In the genomic region with DNA sequence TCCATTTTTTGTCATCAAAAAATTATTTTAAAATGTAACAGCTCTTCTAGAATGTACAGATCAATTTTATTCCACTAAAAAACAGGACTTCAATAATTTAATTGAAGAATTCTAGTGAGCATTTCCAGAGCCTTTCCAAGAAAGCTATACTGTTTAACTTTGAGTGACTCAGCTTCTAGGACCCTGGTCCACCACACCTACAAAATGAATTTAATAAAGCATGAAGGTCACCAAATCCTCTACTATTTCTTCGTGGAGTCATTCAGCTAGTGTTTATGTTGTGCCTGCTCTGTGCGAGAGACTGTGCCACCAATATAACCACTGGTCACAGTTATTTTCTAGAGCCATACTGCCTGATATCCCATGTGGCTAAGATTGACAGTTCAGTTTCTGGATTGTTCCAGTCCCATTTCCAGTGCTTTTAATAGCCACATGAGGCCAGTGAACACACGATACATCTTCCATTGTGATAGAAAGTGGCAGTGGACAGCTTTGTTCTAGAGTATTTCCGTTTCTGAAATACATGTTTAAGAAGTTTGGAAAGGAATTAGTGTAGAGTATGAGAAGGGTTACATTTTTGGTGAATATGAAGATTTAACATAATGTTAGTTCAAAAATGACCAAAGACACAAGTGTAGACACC, we compare ENCODE assay signal across 22 cellular contexts.
A peak's percentile ranks its signal among the peaks of the same experiment; 100 is the strongest.
DNase-seq lines count a peak whose midpoint lies in the region; ATAC-seq and TF ChIP-seq lines count a peak whose summit lies in the region.
"Had no signal": no experiment of that assay in that cellular context is flagged by ENCODE, and none has a peak within 500 bp of the region (broad histone marks: within the 10 kb centered on the region; RNA-seq: fewer than 3 reads in every experiment).

No MANE protein-coding gene starts in this region.

- H3K36me3 Mint-ChIP-seq in brain (peaks cover 54% of the 10 kb centered on the region), nephron (ENCODE audit: low read depth) (peaks cover 26% of the 10 kb centered on the region)

- no peak for TF ChIP-seq CTCF in brain (conservative IDR thresholded peaks at IDR 0.05)
- TF ChIP-seq CTCF in nephron (IDR thresholded peaks at IDR 0.05; ENCODE audit: unreplicated experiment in 3 of 3), result no peak
- TF ChIP-seq CTCF in thyroid gland (IDR thresholded peaks at IDR 0.05), result no peak

- H3K4me3 ChIP-seq in thyroid gland (replicated peaks in 1 of 3) (no peak overlapping the region), Karpas-422 (ENCODE audit: low read length) (no peak overlapping the region)

- no peaks in the 10 kb centered on the region for H3K27me3 ChIP-seq in thyroid gland
- H3K27me3 ChIP-seq in Karpas-422 (ENCODE audit: low read length), result no peaks in the 10 kb centered on the region

- no peaks in the 10 kb centered on the region for H3K36me3 ChIP-seq in thyroid gland
- H3K36me3 ChIP-seq in Karpas-422 (ENCODE audit: insufficient read depth, low read length), result peaks cover 8% of the 10 kb centered on the region; the same call in 1 of the 2 replicates

- no peaks in the 10 kb centered on the region for H3K27me3 Mint-ChIP-seq in brain
- no peaks in the 10 kb centered on the region for H3K27me3 Mint-ChIP-seq in nephron (ENCODE audit: low read depth)
- H3K27me3 Mint-ChIP-seq: B cell; CD4-positive, CD25-positive, alpha-beta regulatory T cell had no signal

- no peaks in the 10 kb centered on the region for H3K79me2 ChIP-seq in Karpas-422 (ENCODE audit: low read length)

- ATAC-seq in sciatic nerve, result no peak

- DNase-seq in DMS53 (lab: John Stamatoyannopoulos, UW), result peak; percentile 18
- DNase-seq in DMS53 treated with DMSO at 0.1 percent for 48 hours (lab: John Stamatoyannopoulos, UW; ENCODE audit: unreplicated experiment), result no peak
- no peak for DNase-seq in thyroid gland
- DNase-seq in Karpas-422, result no peak
- no peak for DNase-seq in sciatic nerve (ENCODE audit: low spot score)
- no peak for DNase-seq in activated CD4-positive, alpha-beta T cell treated with anti-CD3 and anti-CD28 coated beads for 4 hours
- DNase-seq: 8988T; CD4-positive, CD25-positive, alpha-beta regulatory T cell; COR-L47; GF-D8; H7; NCI-H1105 treated with DMSO at 0.1 percent for 48 hours; NCI-H187; NCI-H2227 treated with DMSO at 0.1 percent for 48 hours; NCI-H510A treated with DMSO at 0.1 percent for 48 hours; NCI-H774; OCI-M1; SIG-M5 had no signal

- H3K4me3 Mint-ChIP-seq in brain (no peak overlapping the region), nephron (no peak overlapping the region)
- H3K4me3 Mint-ChIP-seq: B cell; CD4-positive, CD25-positive, alpha-beta regulatory T cell had no signal

- H3K27ac Mint-ChIP-seq in brain (peak overlapping the region; percentile 15 to 91 (median 66)), nephron (peak overlapping the region; percentile 48 to 91 (median 73))
- H3K27ac Mint-ChIP-seq: B cell; CD4-positive, CD25-positive, alpha-beta regulatory T cell had no signal

- H3K9me2 ChIP-seq in Karpas-422 (replicated peaks; ENCODE audit: insufficient read depth, low read length), result no peaks in the 10 kb centered on the region

- H3K4me1 Mint-ChIP-seq in brain, result peaks cover 49% of the 10 kb centered on the region
- peaks cover 32% of the 10 kb centered on the region for H3K4me1 Mint-ChIP-seq in nephron
- H3K4me1 Mint-ChIP-seq: B cell had no signal

- no peak overlapping the region for H3K4me2 ChIP-seq in Karpas-422 (ENCODE audit: low read depth, low read length, poor library complexity, severe bottlenecking)

- no peak for TF ChIP-seq POLR2A in thyroid gland (IDR thresholded peaks at IDR 0.05)

- H4K20me1 ChIP-seq in Karpas-422 (ENCODE audit: insufficient read depth, low read depth, low read length), result no peaks in the 10 kb centered on the region

- H3K9me3 Mint-ChIP-seq in brain, result peaks cover 0 to 6% (median 5%) of the 10 kb centered on the region in 5 experiments
- peaks cover 2% of the 10 kb centered on the region for H3K9me3 Mint-ChIP-seq in nephron
- H3K9me3 Mint-ChIP-seq: CD4-positive, CD25-positive, alpha-beta regulatory T cell had no signal

- intact Hi-C loops in thyroid gland (cut with DNase I), result loop anchor here (10.0 kb wide), 1 partner anchor 139 kb away; no protein-coding TSS in a partner anchor
- intact Hi-C loops in sciatic nerve (cut with DNase I), result no loop called here

- H3K4me1 ChIP-seq in thyroid gland (peaks cover 18 to 35% of the 10 kb centered on the region in 2 donors), Karpas-422 (ENCODE audit: low read length) (no peaks in the 10 kb centered on the region)

- 65 to 73% methylated on average over 4 of the region's 4 CpGs for WGBS in thyroid gland, 2 donors

- H3K27ac ChIP-seq in thyroid gland (peak overlapping the region; percentile 14 to 92 (median 26)), Karpas-422 (ENCODE audit: low read length) (no peak overlapping the region)
- H3K27ac ChIP-seq: RWPE1 had no signal

- H3K9me3 ChIP-seq in thyroid gland, result no peaks in the 10 kb centered on the region
- no peaks in the 10 kb centered on the region for H3K9me3 ChIP-seq in Karpas-422 (ENCODE audit: low read length)

- H2AFZ ChIP-seq in Karpas-422 (ENCODE audit: low read length), result no peak overlapping the region

- H3K9ac ChIP-seq in Karpas-422 (ENCODE audit: low read length), result no peak overlapping the region
